8 cellular contexts compared by ENCODE assay signal in genomic region chr12:120290541-120291312, GRCh38. TPM values are rescaled to one million over a fixed set of nuclear protein-coding genes. Genes with fewer than 3 reads are reported as not detected.
DNase-seq lines count a peak whose midpoint lies in the region; ATAC-seq and TF ChIP-seq lines count a peak whose summit lies in the region.

No MANE protein-coding gene starts in this region.

- ATAC-seq in Right ventricle myocardium superior (ENCODE audit: poor library complexity) (no peak), HG02981 (IDR thresholded peaks at IDR 0.05; ENCODE audit: unreplicated experiment) (no peak)
- no peak for ATAC-seq in central memory CD8-positive, alpha-beta T cell (replicated peaks; ENCODE audit: extremely low read depth, poor library complexity, severe bottlenecking)

- H3K4me1 Mint-ChIP-seq in central memory CD8-positive, alpha-beta T cell = no peaks in the 10 kb centered on the region

- peaks cover 15% of the 10 kb centered on the region for H3K36me3 Mint-ChIP-seq in central memory CD8-positive, alpha-beta T cell (ENCODE audit: insufficient read depth)

- intact Hi-C loops in Right ventricle myocardium superior (cut with DNase I) = no loop called here

- H3K9me3 ChIP-seq in cardiac muscle cell (ENCODE audit: low read depth) (no peaks in the 10 kb centered on the region), mucosa of rectum (ENCODE audit: control insufficient read depth in 2 of 2, low read length in 2 of 2) (no peaks in the 10 kb centered on the region), tibial nerve (no peaks in the 10 kb centered on the region)

- no peak for TF ChIP-seq CTCF in cardiac muscle cell (IDR thresholded peaks at IDR 0.05; ENCODE audit: low read depth, low read length)
- no peak for TF ChIP-seq CTCF in tibial nerve (IDR thresholded peaks at IDR 0.05)

- peak overlapping the region; percentile 100 for H3K27ac ChIP-seq in cardiac muscle cell
- H3K27ac ChIP-seq in mucosa of rectum (ENCODE audit: low read depth in 2 of 2, low read length in 2 of 2) = peak overlapping the region; percentile 99 to 100
- H3K27ac ChIP-seq in tibial nerve = peak overlapping the region; percentile 90 to 96 (median 95)

- H3K36me3 ChIP-seq in cardiac muscle cell (no peaks in the 10 kb centered on the region), mucosa of rectum (ENCODE audit: control insufficient read depth in 2 of 2, insufficient read depth in 2 of 2, low read length in 2 of 2) (no peaks in the 10 kb centered on the region), tibial nerve (no peaks in the 10 kb centered on the region)

- H3K9me3 Mint-ChIP-seq in central memory CD8-positive, alpha-beta T cell = no peaks in the 10 kb centered on the region

- H3K27me3 Mint-ChIP-seq in central memory CD8-positive, alpha-beta T cell = no peaks in the 10 kb centered on the region

- DNase-seq in cardiac muscle cell (ENCODE audit: low read depth in 1 of 2, low spot score in 1 of 2) = no peak
- no peak for DNase-seq in Right ventricle myocardium superior
- peak; percentile 91 to 98 for DNase-seq in SW 1271 (lab: John Stamatoyannopoulos, UW)
- DNase-seq in central memory CD8-positive, alpha-beta T cell (ENCODE audit: low spot score in 2 of 2) = peak; percentile 13 to 19
- peak in 1 of 2 donors; percentile 10 for DNase-seq in tibial nerve (ENCODE audit: low spot score in 2 of 2)
- no peak for DNase-seq in DMS79 (lab: John Stamatoyannopoulos, UW)

- peaks cover 18% of the 10 kb centered on the region for H3K4me1 ChIP-seq in cardiac muscle cell (ENCODE audit: low read depth)
- peaks cover 8 to 15% of the 10 kb centered on the region in 2 donors for H3K4me1 ChIP-seq in mucosa of rectum (ENCODE audit: control insufficient read depth in 2 of 2, insufficient read depth in 2 of 2, low read length in 2 of 2)
- H3K4me1 ChIP-seq in tibial nerve = peaks cover 0 to 28% (median 3%) of the 10 kb centered on the region in 4 donors

- H3K27ac Mint-ChIP-seq in central memory CD8-positive, alpha-beta T cell (ENCODE audit: low read depth) = no peak overlapping the region

- H3K27me3 ChIP-seq in cardiac muscle cell = no peaks in the 10 kb centered on the region
- H3K27me3 ChIP-seq in mucosa of rectum (ENCODE audit: control insufficient read depth in 2 of 2, insufficient read depth in 2 of 2, low read length in 2 of 2) = no peaks in the 10 kb centered on the region
- H3K27me3 ChIP-seq in tibial nerve = no peaks in the 10 kb centered on the region

- WGBS in tibial nerve, 2 donors = 29 to 36% methylated on average over 27 of the region's 27 CpGs

- H3K4me3 ChIP-seq in cardiac muscle cell = no peak overlapping the region
- H3K4me3 ChIP-seq in mucosa of rectum (ENCODE audit: low read length in 2 of 2) = peak overlapping the region; percentile 52 to 64
- H3K4me3 ChIP-seq in tibial nerve = peak overlapping the region in 3 of 4 donors; percentile 10 to 63 (median 60)

- no peak for TF ChIP-seq EP300 in tibial nerve (IDR thresholded peaks at IDR 0.05)

- H3K4me3 Mint-ChIP-seq in central memory CD8-positive, alpha-beta T cell = no peak overlapping the region

- no peak for TF ChIP-seq POLR2A in tibial nerve (IDR thresholded peaks at IDR 0.05)

- peak overlapping the region; percentile 56 to 93 for H3K9ac ChIP-seq in mucosa of rectum (ENCODE audit: low read depth in 1 of 2, low read length in 2 of 2)

RNA-seq across cellular contexts. Expression of gene RNU4-2, which starts 1.0 kb away (rescaled TPM):
- total RNA-seq in cardiac muscle cell = not detected in 2 replicates
- not detected in 2 replicates for polyA plus RNA-seq in cardiac muscle cell
- total RNA-seq in Right ventricle myocardium superior = 41,112 TPM
- total RNA-seq in tibial nerve = under 1 TPM; under 0.01 TPM

RNA-seq across cellular contexts. Expression of gene RNU4-1, which starts 2.3 kb away (rescaled TPM):
- total RNA-seq in cardiac muscle cell = not detected in 2 replicates
- polyA plus RNA-seq in cardiac muscle cell = not detected in 2 replicates
- 3,793 TPM for total RNA-seq in Right ventricle myocardium superior
- total RNA-seq in tibial nerve = under 1 TPM in 3 of 4 donors, not detected in 1; under 0.01 TPM

RNA-seq across cellular contexts. Expression of gene SIRT4, which starts 11.4 kb away (rescaled TPM):
- total RNA-seq in cardiac muscle cell (7.4 and 10.3 TPM in 2 replicates), Right ventricle myocardium superior (8.6 TPM), tibial nerve (1 to 10 TPM in 3 of 4 donors, under 1 TPM in 1; 0.87 to 5.7 (median 1.9) TPM)
- 6.7 and 15.8 TPM in 2 replicates for polyA plus RNA-seq in cardiac muscle cell

RNA-seq across cellular contexts. Expression of gene PXN, which starts 25.2 kb away (rescaled TPM):
- total RNA-seq in cardiac muscle cell = 43.8 and 48.6 TPM in 2 replicates
- 67.9 TPM in 2 replicates for polyA plus RNA-seq in cardiac muscle cell
- total RNA-seq in Right ventricle myocardium superior = 47.1 TPM
- 100 to 1,000 TPM; 217 to 428 (median 330) TPM for total RNA-seq in tibial nerve

RNA-seq across cellular contexts. Expression of gene PLA2G1B, which starts 36.9 kb away (rescaled TPM):
- not detected in 2 replicates for total RNA-seq in cardiac muscle cell
- polyA plus RNA-seq in cardiac muscle cell = not detected in 2 replicates
- total RNA-seq in Right ventricle myocardium superior = not detected
- total RNA-seq in tibial nerve = 10 to 100 TPM in 1 of 4 donors, not detected in 3; 11.4 TPM

Comparison
In these comparisons a context has a peak if more than half of its experiments do, and no peak if none do; other contexts are left out.
1. RNA of gene RNU4-2, which starts 1.0 kb away (total RNA-seq): 41,112 TPM in Right ventricle myocardium superior (single experiment); not detected in cardiac muscle cell and under 0.01 TPM in tibial nerve; every median in the first group is over 1,000 times any median in the second.
2. RNA of gene RNU4-1, which starts 2.3 kb away (total RNA-seq): 3,793 TPM in Right ventricle myocardium superior (single experiment); not detected in cardiac muscle cell and under 0.01 TPM in tibial nerve; every median in the first group is over 1,000 times any median in the second.
3. DNase-seq: peak in SW 1271 (2 of 2) and central memory CD8-positive, alpha-beta T cell (2 of 2); none in cardiac muscle cell (0 of 2), Right ventricle myocardium superior (single experiment) and DMS79 (single experiment).
4. Peak in every context shown above with its lines, with median percentiles within 50 percentile points of each other: H3K27ac ChIP-seq.